In genomic region chr1:55375617-55376258, GRCh38 we compare ENCODE assay signal across 9 cellular contexts.
A peak's percentile ranks its signal among the peaks of the same experiment; 100 is the strongest.
DNase-seq lines count a peak whose midpoint lies in the region; ATAC-seq, FAIRE-seq and TF ChIP-seq lines count a peak whose summit lies in the region.
"Had no signal": no experiment of that assay in that cellular context is flagged by ENCODE, and none has a peak within 500 bp of the region (broad histone marks: within the 10 kb centered on the region; RNA-seq: fewer than 3 reads in every experiment).

No MANE protein-coding gene starts in this region.

- ATAC-seq in HG02938 (IDR thresholded peaks at IDR 0.05; ENCODE audit: unreplicated experiment): peak; percentile 67
- ATAC-seq in K562: peak; percentile 83
- no peak for ATAC-seq in HG03097 (IDR thresholded peaks at IDR 0.05; ENCODE audit: low FRiP score, unreplicated experiment)

- DNase-seq in NCI-H1092 treated with DMSO at 0.1 percent for 48 hours (lab: John Stamatoyannopoulos, UW) (peak; percentile 23), NCI-H1092 (lab: John Stamatoyannopoulos, UW) (no peak), K562 (ENCODE audit: extremely low read depth in 1 of 4, low spot score in 3 of 4) (peak; percentile 55 to 70 (median 64)), iris pigment epithelial cell (ENCODE audit: low read depth) (peak; percentile 34)
- DNase-seq in stimulated activated CD4-positive, alpha-beta T cell treated with anti-CD3 and anti-CD28 coated beads, Interleukin-2, amount 100 ng/mL, for 48 hours: peak; percentile 28 to 48

- peak; percentile 85 for FAIRE-seq in K562 (lab: Jason Lieb, UNC)

- H3K4me2 ChIP-seq in OCI-LY1 (ENCODE audit: low read length): no peak overlapping the region
- no peak overlapping the region for H3K4me2 ChIP-seq in K562 (ENCODE audit: insufficient read depth, low read length)

- TF ChIP-seq CTCF in OCI-LY1 (IDR thresholded peaks at IDR 0.05; ENCODE audit: low read length) (peak; percentile 80), K562 (IDR thresholded peaks at IDR 0.05 in 2 of 3, conservative IDR thresholded peaks at IDR 0.05 in 1 of 3; ENCODE audit: insufficient read depth in 2 of 3, low read depth in 1 of 3, low read length in 3 of 3) (peak; percentile 59 to 88 (median 79))

- WGBS in K562 (ENCODE audit: insufficient coverage, low coverage, missing lambda C conversion rate): 8% methylated on average over 4 of the region's 4 CpGs

- BruUV-seq in K562 (replicated peaks; lab: Mats Ljungman, UMichigan): no TSS peak

- H3K4me3 ChIP-seq in OCI-LY1 (ENCODE audit: low read depth, low read length, poor library complexity, severe bottlenecking) (no peak overlapping the region), K562 (no peak overlapping the region)
- H3K4me3 ChIP-seq: BLaER1 had no signal

- TF ChIP-seq EP300 in K562 (IDR thresholded peaks at IDR 0.05; ENCODE audit: low read length): no peak

- TF ChIP-seq RAD21 in K562 (CRISPR knock-in tag; conservative IDR thresholded peaks at IDR 0.05 in 1 of 2, IDR thresholded peaks at IDR 0.05 in 1 of 2): peak; percentile 54 to 72

- H4K20me1 ChIP-seq in OCI-LY1 (ENCODE audit: insufficient read depth, low read length) (no peaks in the 10 kb centered on the region), K562 (replicated peaks; ENCODE audit: control insufficient read depth, insufficient read depth, low read length) (no peaks in the 10 kb centered on the region)
- H4K20me1 ChIP-seq: BLaER1 had no signal

- CTCF ChIA-PET in K562 (lab: Yijun Ruan, JAX; ENCODE audit: low intra/inter-chr PET ratio): interaction anchor here (0.7 to 1.0 kb wide), 3 partner anchors 108 to 1039 kb away, joined by 3 to 7 read pairs (median 3); no protein-coding TSS in a partner anchor

- H3K9me2 ChIP-seq in OCI-LY1 (ENCODE audit: low read depth, low read length): no peaks in the 10 kb centered on the region

- H3K9me3 ChIP-seq in OCI-LY1 (ENCODE audit: low read length) (no peaks in the 10 kb centered on the region), K562 (replicated peaks; ENCODE audit: control insufficient read depth, insufficient read depth, low read depth, low read length) (no peaks in the 10 kb centered on the region)
- H3K9me3 ChIP-seq: BLaER1 had no signal

- H2AFZ ChIP-seq in OCI-LY1 (ENCODE audit: low read length) (no peak overlapping the region), K562 (ENCODE audit: low read depth, low read length) (no peak overlapping the region)

- in situ Hi-C loops in K562 (cut with MboI): loop anchor here (10.0 to 25.0 kb wide), 2 partner anchors 109 to 1212 kb away; partner anchors contain the start of gene PLPP3

- H3K4me1 ChIP-seq in OCI-LY1 (ENCODE audit: insufficient read depth, low read length, severe bottlenecking): no peaks in the 10 kb centered on the region
- H3K4me1 ChIP-seq in K562 (replicated peaks in 1 of 2; ENCODE audit: control insufficient read depth in 2 of 2, insufficient read depth in 2 of 2, low read length in 2 of 2): no peaks in the 10 kb centered on the region

- H3K27ac ChIP-seq in OCI-LY1 (ENCODE audit: low read depth, low read length, poor library complexity, severe bottlenecking) (no peak overlapping the region), K562 (ENCODE audit: extremely low read depth, low read depth, low read length) (no peak overlapping the region)
- H3K27ac ChIP-seq: BLaER1 had no signal

- no peaks in the 10 kb centered on the region for H3K9me1 ChIP-seq in K562 (ENCODE audit: control insufficient read depth, insufficient read depth, low read length)

- no peaks in the 10 kb centered on the region for H3F3A ChIP-seq in OCI-LY1 (ENCODE audit: insufficient read depth, low read length)

- H3K27me3 ChIP-seq in OCI-LY1 (ENCODE audit: insufficient read depth, low read length): no peaks in the 10 kb centered on the region
- no peaks in the 10 kb centered on the region for H3K27me3 ChIP-seq in K562 (ENCODE audit: control insufficient read depth in 2 of 2, insufficient read depth in 2 of 2, low read length in 2 of 2)
- H3K27me3 ChIP-seq: BLaER1 had no signal

- no peak for TF ChIP-seq POLR2A in K562 (conservative IDR thresholded peaks at IDR 0.05)

- H3K9ac ChIP-seq in OCI-LY1 (ENCODE audit: low read length) (no peak overlapping the region), K562 (ENCODE audit: insufficient read depth in 1 of 2, low read depth in 2 of 2, low read length in 2 of 2) (no peak overlapping the region)
- H3K9ac ChIP-seq: BLaER1 had no signal

- H3K36me3 ChIP-seq in OCI-LY1 (ENCODE audit: insufficient read depth, low read length) (no peaks in the 10 kb centered on the region), K562 (ENCODE audit: control insufficient read depth, insufficient read depth, low read length) (no peaks in the 10 kb centered on the region)
- H3K36me3 ChIP-seq: BLaER1 had no signal

- no peaks in the 10 kb centered on the region for H3K79me2 ChIP-seq in OCI-LY1 (ENCODE audit: insufficient read depth, low read length)
- H3K79me2 ChIP-seq in K562 (ENCODE audit: control insufficient read depth, insufficient read depth, low read length): no peaks in the 10 kb centered on the region

- intact Hi-C loops in K562 (cut with micrococcal nuclease): loop anchor here (2.0 to 5.0 kb wide), 3 partner anchors 517 to 1447 kb away; no protein-coding TSS in a partner anchor

- POLR2A ChIA-PET in K562 (lab: Yijun Ruan, JAX): interaction anchor here (1.4 kb wide), 1 partner anchor 9 kb away, joined by 3 read pairs; no protein-coding TSS in a partner anchor

TF ChIP-seq in K562, 482 proteins besides CTCF, POLR2A, EP300 and RAD21 (continues in another document):
- peak; percentile 25; the same call in 1 of the 2 replicates for TF ChIP-seq KLF16 (IDR thresholded peaks at IDR 0.05)
- peak; percentile 51 for TF ChIP-seq SMC3 (conservative IDR thresholded peaks at IDR 0.05; ENCODE audit: insufficient read depth, low read depth, low read length)
- TF ChIP-seq HNRNPL (IDR thresholded peaks at IDR 0.05; ENCODE audit: low read depth, low read length): 0 out of 2 replicates have a peak, but pooled peaks have one; percentile 33
- TF ChIP-seq PREB (CRISPR knock-in tag; IDR thresholded peaks at IDR 0.05): no peak
- TF ChIP-seq ZNF609 (CRISPR knock-in tag; IDR thresholded peaks at IDR 0.05; ENCODE audit: borderline replicate concordance): no peak
- TF ChIP-seq ZC3H4 (CRISPR knock-in tag; IDR thresholded peaks at IDR 0.05; ENCODE audit: borderline replicate concordance): no peak
- TF ChIP-seq, protein P1, sequence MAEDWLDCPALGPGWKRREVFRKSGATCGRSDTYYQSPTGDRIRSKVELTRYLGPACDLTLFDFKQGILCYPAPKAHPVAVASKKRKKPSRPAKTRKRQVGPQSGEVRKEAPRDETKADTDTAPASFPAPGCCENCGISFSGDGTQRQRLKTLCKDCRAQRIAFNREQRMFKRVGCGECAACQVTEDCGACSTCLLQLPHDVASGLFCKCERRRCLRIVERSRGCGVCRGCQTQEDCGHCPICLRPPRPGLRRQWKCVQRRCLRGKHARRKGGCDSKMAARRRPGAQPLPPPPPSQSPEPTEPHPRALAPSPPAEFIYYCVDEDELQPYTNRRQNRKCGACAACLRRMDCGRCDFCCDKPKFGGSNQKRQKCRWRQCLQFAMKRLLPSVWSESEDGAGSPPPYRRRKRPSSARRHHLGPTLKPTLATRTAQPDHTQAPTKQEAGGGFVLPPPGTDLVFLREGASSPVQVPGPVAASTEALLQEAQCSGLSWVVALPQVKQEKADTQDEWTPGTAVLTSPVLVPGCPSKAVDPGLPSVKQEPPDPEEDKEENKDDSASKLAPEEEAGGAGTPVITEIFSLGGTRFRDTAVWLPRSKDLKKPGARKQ (CRISPR knock-in tag; IDR thresholded peaks at IDR 0.05): no peak
- TF ChIP-seq RB1 (IDR thresholded peaks at IDR 0.05; ENCODE audit: low read depth): 0 out of 2 replicates have a peak, but pooled peaks have one; percentile 31
- TF ChIP-seq ZSCAN32 (CRISPR knock-in tag; IDR thresholded peaks at IDR 0.05): no peak
